Comparison of ENCODE assay signal across 8 cellular contexts in the genomic region with DNA sequence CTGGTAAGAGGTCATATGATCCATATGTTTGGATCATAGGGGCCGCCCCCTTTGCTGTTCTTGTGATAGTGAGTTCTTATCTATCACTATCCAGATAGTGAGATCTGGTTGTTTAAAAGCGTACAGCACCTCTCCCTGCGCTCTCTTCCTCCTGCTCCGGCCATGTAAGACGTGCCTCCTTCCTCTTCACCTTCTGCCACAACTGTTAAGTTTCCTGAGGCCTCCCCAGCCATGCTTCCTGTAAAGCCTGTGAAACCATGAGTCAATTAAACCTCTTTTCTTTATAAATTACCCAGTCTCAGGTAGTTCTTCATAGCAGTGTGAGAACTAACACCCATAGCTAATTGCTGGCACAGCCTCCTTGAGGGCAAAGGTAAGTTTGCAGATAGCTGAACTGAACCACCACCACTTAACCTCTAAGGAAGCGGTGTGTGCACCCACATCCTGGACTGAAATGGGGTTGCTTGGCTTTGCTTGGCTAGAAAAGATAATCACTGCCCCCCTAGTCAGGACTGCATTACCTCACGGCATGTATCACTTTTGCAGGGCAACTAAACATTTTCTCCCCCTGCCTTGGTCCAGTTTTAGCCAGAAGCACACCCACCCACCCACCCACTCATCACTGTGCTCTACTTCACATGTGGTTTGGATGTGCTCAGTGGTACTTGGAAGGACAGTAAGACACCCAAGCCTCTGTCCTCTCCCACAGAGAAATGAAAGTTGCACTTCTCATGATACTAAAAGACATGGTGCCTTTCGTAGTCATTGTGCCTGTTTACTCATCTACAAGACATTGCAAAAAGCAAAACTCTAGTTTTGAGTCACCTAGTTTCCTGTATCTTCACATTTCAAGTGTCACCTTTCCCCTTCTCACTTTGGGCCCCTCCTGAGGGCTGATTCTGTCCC. TPM values are rescaled to one million over a fixed set of nuclear protein-coding genes. Genes with fewer than 3 reads are reported as not detected.
DNase-seq lines count a peak whose midpoint lies in the region; ATAC-seq and TF ChIP-seq lines count a peak whose summit lies in the region.

No MANE protein-coding gene starts in this region.

- no peak overlapping the region for H2AFZ ChIP-seq in osteoblast (ENCODE audit: low read length)

- H3K4me1 Mint-ChIP-seq in T-helper 1 cell treated with Interleukin-12 subunit alpha and Interleukin-12 subunit beta and Interleukin-4 antibody, amounts not matched to agents 30 μg/mL and 1 μg/mL, for 36 hours (ENCODE audit: low read depth) = peaks cover 52% of the 10 kb centered on the region
- H3K4me1 Mint-ChIP-seq in dendritic cell treated with granulocyte-macrophage colony-stimulating factor and Interleukin-4, amounts not matched to agents 40 ng/mL and 50 ng/mL, for 4 days (ENCODE audit: low read depth) = peaks cover 31% of the 10 kb centered on the region

- in situ Hi-C loops in brain microvascular endothelial cell (cut with HindIII; ENCODE audit: low pct_ligation_motif_present, low sequenced_read_pairs) = no loop called here

- DNase-seq in GM06990 (ENCODE audit: extremely low read depth, insufficient read length) (peak; percentile 81), brain microvascular endothelial cell (no peak), NCI-H748 treated with DMSO at 0.1 percent for 48 hours (lab: John Stamatoyannopoulos, UW) (no peak), osteoblast (ENCODE audit: insufficient read length, low spot score, missing footprints) (no peak)
- DNase-seq in stimulated activated naive CD4-positive, alpha-beta T cell (lab: John Stamatoyannopoulos, UW) = peak in 4 of 6 experiments; percentile 15 to 62 (median 56)

- H3K4me3 Mint-ChIP-seq in T-helper 1 cell treated with Interleukin-12 subunit alpha and Interleukin-12 subunit beta and Interleukin-4 antibody, amounts not matched to agents 30 μg/mL and 1 μg/mL, for 36 hours = peak overlapping the region; percentile 84
- H3K4me3 Mint-ChIP-seq in dendritic cell treated with granulocyte-macrophage colony-stimulating factor and Interleukin-4, amounts not matched to agents 40 ng/mL and 50 ng/mL, for 4 days = no peak overlapping the region

- no peak for TF ChIP-seq CTCF in GM06990 (IDR thresholded peaks at IDR 0.05; ENCODE audit: insufficient read depth, low read length, poor library complexity, severe bottlenecking)
- TF ChIP-seq CTCF in brain microvascular endothelial cell (IDR thresholded peaks at IDR 0.05; ENCODE audit: low read depth, low read length, missing control alignments) = no peak
- no peak for TF ChIP-seq CTCF in osteoblast (IDR thresholded peaks at IDR 0.05; ENCODE audit: extremely low read depth, low read depth, low read length)

- no peak overlapping the region for H3K4me2 ChIP-seq in osteoblast (ENCODE audit: insufficient read depth, low read length)

- no peaks in the 10 kb centered on the region for H3K79me2 ChIP-seq in osteoblast (ENCODE audit: insufficient read depth, low read length)

- no peaks in the 10 kb centered on the region for H4K20me1 ChIP-seq in osteoblast (ENCODE audit: insufficient read depth, low read length)

- ATAC-seq in GM21723 (IDR thresholded peaks at IDR 0.05; ENCODE audit: unreplicated experiment) = peak; percentile 86

- H3K9me3 Mint-ChIP-seq in T-helper 1 cell treated with Interleukin-12 subunit alpha and Interleukin-12 subunit beta and Interleukin-4 antibody, amounts not matched to agents 30 μg/mL and 1 μg/mL, for 36 hours = peaks cover 4% of the 10 kb centered on the region
- H3K9me3 Mint-ChIP-seq in dendritic cell treated with granulocyte-macrophage colony-stimulating factor and Interleukin-4, amounts not matched to agents 40 ng/mL and 50 ng/mL, for 4 days = no peaks in the 10 kb centered on the region

- H3K9me3 ChIP-seq in osteoblast (ENCODE audit: low read depth, low read length) = no peaks in the 10 kb centered on the region

- no peak overlapping the region for H3K4me3 ChIP-seq in GM06990 (replicated peaks; ENCODE audit: low read depth, low read length)
- no peak overlapping the region for H3K4me3 ChIP-seq in brain microvascular endothelial cell (ENCODE audit: low read depth, low read length)
- H3K4me3 ChIP-seq in osteoblast (ENCODE audit: insufficient read depth, low read length) = no peak overlapping the region

- H3K27ac Mint-ChIP-seq in T-helper 1 cell treated with Interleukin-12 subunit alpha and Interleukin-12 subunit beta and Interleukin-4 antibody, amounts not matched to agents 30 μg/mL and 1 μg/mL, for 36 hours = peak overlapping the region; percentile 96
- peak overlapping the region; percentile 12 for H3K27ac Mint-ChIP-seq in dendritic cell treated with granulocyte-macrophage colony-stimulating factor and Interleukin-4, amounts not matched to agents 40 ng/mL and 50 ng/mL, for 4 days

- H3K4me1 ChIP-seq in osteoblast (ENCODE audit: insufficient read depth, low read length) = no peaks in the 10 kb centered on the region

- H3K36me3 Mint-ChIP-seq in T-helper 1 cell treated with Interleukin-12 subunit alpha and Interleukin-12 subunit beta and Interleukin-4 antibody, amounts not matched to agents 30 μg/mL and 1 μg/mL, for 36 hours (ENCODE audit: low read depth) = peaks cover 63% of the 10 kb centered on the region
- peaks cover 70% of the 10 kb centered on the region for H3K36me3 Mint-ChIP-seq in dendritic cell treated with granulocyte-macrophage colony-stimulating factor and Interleukin-4, amounts not matched to agents 40 ng/mL and 50 ng/mL, for 4 days (ENCODE audit: low read depth)

- intact Hi-C loops in dendritic cell treated with granulocyte-macrophage colony-stimulating factor and Interleukin-4, amounts not matched to agents 40 ng/mL and 50 ng/mL, for 4 days (cut with micrococcal nuclease) = loop anchor here (10.0 kb wide), 1 partner anchor 365 kb away; the partner anchor contains the start of gene PPP1R8

- peaks cover 11% of the 10 kb centered on the region for H3K27me3 Mint-ChIP-seq in T-helper 1 cell treated with Interleukin-12 subunit alpha and Interleukin-12 subunit beta and Interleukin-4 antibody, amounts not matched to agents 30 μg/mL and 1 μg/mL, for 36 hours (ENCODE audit: low read depth)
- H3K27me3 Mint-ChIP-seq in dendritic cell treated with granulocyte-macrophage colony-stimulating factor and Interleukin-4, amounts not matched to agents 40 ng/mL and 50 ng/mL, for 4 days = no peaks in the 10 kb centered on the region

- H3K36me3 ChIP-seq in GM06990 (ENCODE audit: control insufficient read depth, insufficient read depth, low read length) (peaks cover 32% of the 10 kb centered on the region), brain microvascular endothelial cell (replicated peaks) (peaks cover 49% of the 10 kb centered on the region), osteoblast (ENCODE audit: insufficient read depth, low read length) (peaks cover 47% of the 10 kb centered on the region)

- H3K27ac ChIP-seq in brain microvascular endothelial cell (no peak overlapping the region), osteoblast (ENCODE audit: low read depth, low read length) (no peak overlapping the region)

- no peaks in the 10 kb centered on the region for H3K27me3 ChIP-seq in GM06990 (replicated peaks; ENCODE audit: control insufficient read depth, insufficient read depth, low read length)
- no peaks in the 10 kb centered on the region for H3K27me3 ChIP-seq in brain microvascular endothelial cell (replicated peaks)
- no peaks in the 10 kb centered on the region for H3K27me3 ChIP-seq in osteoblast (ENCODE audit: insufficient read depth, low read length)

RNA-seq across cellular contexts. Expression of gene PTAFR, which starts 23.1 kb away (rescaled TPM):
- under 0.01 TPM in 2 replicates for total RNA-seq in osteoblast

RNA-seq across cellular contexts. Expression of gene DNAJC8, which starts 33.2 kb away (rescaled TPM):
- total RNA-seq in osteoblast = 60.1 and 63.4 TPM in 2 replicates

RNA-seq across cellular contexts. Expression of gene ATP5IF1, which starts 36.3 kb away (rescaled TPM):
- total RNA-seq in osteoblast = 51.8 and 53.3 TPM in 2 replicates

RNA-seq across cellular contexts. Expression of gene SESN2, which starts 59.7 kb away (rescaled TPM):
- 56.3 and 59.7 TPM in 2 replicates for total RNA-seq in osteoblast

Comparison
In these comparisons a context has a peak if more than half of its experiments do, and no peak if none do; other contexts are left out.
1. DNase-seq: peak in GM06990 (single experiment) and stimulated activated naive CD4-positive, alpha-beta T cell (4 of 6); none in brain microvascular endothelial cell (single experiment), NCI-H748 treated with DMSO at 0.1 percent for 48 hours (single experiment) and osteoblast (single experiment).